ENCODE assay signal across 29 cellular contexts in the genomic region with DNA sequence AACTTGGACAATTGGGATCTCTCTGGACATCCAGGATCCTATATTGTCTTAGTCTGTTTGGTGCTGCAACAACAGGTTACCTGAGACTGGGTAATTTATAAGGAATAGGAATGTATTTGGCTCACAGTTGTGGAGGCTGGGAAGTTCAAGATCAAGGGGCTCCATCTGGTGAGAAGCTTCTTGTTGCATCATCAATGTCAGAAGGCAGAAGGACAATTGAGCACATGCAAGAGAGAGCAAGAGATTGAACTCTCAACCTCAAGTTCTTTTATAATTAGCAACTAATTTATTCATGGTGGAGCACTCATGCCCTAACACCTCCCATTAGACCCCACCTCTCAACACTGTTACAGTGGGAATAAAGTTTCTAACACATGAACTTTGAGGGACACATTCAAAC.
"Had no signal": no experiment of that assay in that cellular context is flagged by ENCODE, and none has a peak within 500 bp of the region (broad histone marks: within the 10 kb centered on the region; RNA-seq: fewer than 3 reads in every experiment).

No MANE protein-coding gene starts in this region.

- H3K27ac ChIP-seq: neural progenitor cell, ovary, parathyroid adenoma, psoas muscle, right lobe of liver, sigmoid colon, suprapubic skin, testis, tibial artery, transverse colon, upper lobe of right lung, uterus had no signal

- H2AFZ ChIP-seq: neural progenitor cell, parathyroid adenoma had no signal

- H3K4me3 ChIP-seq: neural progenitor cell, ovary, psoas muscle, right lobe of liver, sigmoid colon, suprapubic skin, testis, tibial artery, transverse colon, upper lobe of right lung, uterus had no signal

- H3K79me2 ChIP-seq: parathyroid adenoma had no signal

- DNase-seq: natural killer cell; occipital lobe; ovary; posterior cingulate gyrus; psoas muscle; right cardiac atrium; right lobe of liver; sigmoid colon; small intestine; stimulated activated CD4-positive, alpha-beta T cell treated with anti-CD3 and anti-CD28 coated beads, Interleukin-15, amount 100 ng/mL, for 24 hours; stimulated activated CD4-positive, alpha-beta T cell treated with anti-CD3 and anti-CD28 coated beads, Interleukin-2, amount 100 ng/mL, for 24 hours; stimulated activated CD4-positive, alpha-beta T cell treated with anti-CD3 and anti-CD28 coated beads, Interleukin-2, amount 100 ng/mL, for 48 hours; stimulated activated CD4-positive, alpha-beta T cell treated with anti-CD3 and anti-CD28 coated beads, Interleukin-4, amount 100 ng/mL, for 24 hours; stimulated activated naive CD4-positive, alpha-beta T cell; stimulated activated naive CD8-positive, alpha-beta T cell treated with anti-CD3 and anti-CD28 coated beads, Interleukin-15, amount 100 ng/mL, for 72 hours; stimulated activated naive CD8-positive, alpha-beta T cell treated with anti-CD3 and anti-CD28 coated beads, Interleukin-15, Interleukin-2, amounts not matched to agents 100 U/mL and 50 U/mL, for 24 hours; substantia nigra; testis; tibial artery; transverse colon; upper lobe of right lung; uterus had no signal

- H3K9me3 ChIP-seq: ovary, psoas muscle, right lobe of liver, sigmoid colon, testis, tibial artery, transverse colon, upper lobe of right lung, uterus had no signal

- H3K4me3 Mint-ChIP-seq: natural killer cell; nephron; neural progenitor cell; stimulated activated memory B cell treated with anti-CD40 and anti-IgM and Interleukin-4, amounts not matched to agents 10 μg/mL and 1 μg/mL and 100 μg/mL, for 72 hours; stimulated activated naive CD8-positive, alpha-beta T cell treated with anti-CD3 and anti-CD28 coated beads, Interleukin-15, amount 100 ng/mL, for 72 hours; type B pancreatic cell had no signal

- H3K9me3 Mint-ChIP-seq: natural killer cell; neural progenitor cell; stimulated activated memory B cell treated with anti-CD40 and anti-IgM and Interleukin-4, amounts not matched to agents 10 μg/mL and 1 μg/mL and 100 μg/mL, for 72 hours had no signal

- H3K27me3 Mint-ChIP-seq: progenitor cell of endocrine pancreas; stimulated activated memory B cell treated with anti-CD40 and anti-IgM and Interleukin-4, amounts not matched to agents 10 μg/mL and 1 μg/mL and 100 μg/mL, for 72 hours had no signal

- H3K9ac ChIP-seq: neural progenitor cell, parathyroid adenoma had no signal

- H3K4me1 ChIP-seq: neural progenitor cell, parathyroid adenoma, psoas muscle, right lobe of liver, sigmoid colon, suprapubic skin, testis, tibial artery, transverse colon, upper lobe of right lung, uterus had no signal

- H3K27ac Mint-ChIP-seq: natural killer cell; nephron; neural progenitor cell; progenitor cell of endocrine pancreas; stimulated activated memory B cell treated with anti-CD40 and anti-IgM and Interleukin-4, amounts not matched to agents 10 μg/mL and 1 μg/mL and 100 μg/mL, for 72 hours; stimulated activated naive CD8-positive, alpha-beta T cell treated with anti-CD3 and anti-CD28 coated beads, Interleukin-15, amount 100 ng/mL, for 72 hours; type B pancreatic cell had no signal

- H3K36me3 ChIP-seq: neural progenitor cell, ovary, right lobe of liver, sigmoid colon, suprapubic skin, tibial artery, transverse colon, upper lobe of right lung, uterus had no signal

- H3K36me3 Mint-ChIP-seq: natural killer cell; neural progenitor cell; stimulated activated memory B cell treated with anti-CD40 and anti-IgM and Interleukin-4, amounts not matched to agents 10 μg/mL and 1 μg/mL and 100 μg/mL, for 72 hours; type B pancreatic cell had no signal

- H3K4me2 ChIP-seq: neural progenitor cell had no signal

- H3K27me3 ChIP-seq: neural progenitor cell, ovary, right lobe of liver, sigmoid colon, testis, tibial artery, transverse colon, uterus had no signal

- H3K4me1 Mint-ChIP-seq: natural killer cell; nephron; neural progenitor cell; stimulated activated naive CD8-positive, alpha-beta T cell treated with anti-CD3 and anti-CD28 coated beads, Interleukin-15, amount 100 ng/mL, for 72 hours had no signal
